ENCODE assay signal across 9 cellular contexts in genomic region chr1:155184835-155185782, GRCh38. TPM values are rescaled to one million over a fixed set of nuclear protein-coding genes. Genes with fewer than 3 reads are reported as not detected.
A peak's percentile ranks its signal among the peaks of the same experiment; 100 is the strongest.
DNase-seq lines count a peak whose midpoint lies in the region; ATAC-seq and TF ChIP-seq lines count a peak whose summit lies in the region.
"Had no signal": no experiment of that assay in that cellular context is flagged by ENCODE, and none has a peak within 500 bp of the region (broad histone marks: within the 10 kb centered on the region; RNA-seq: fewer than 3 reads in every experiment).

No MANE protein-coding gene starts in this region.

- H3K27me3 Mint-ChIP-seq in type B pancreatic cell = no peaks in the 10 kb centered on the region

- peak; percentile 91 for DNase-seq in NAMALWA (ENCODE audit: low spot score)
- no peak for DNase-seq in type B pancreatic cell (ENCODE audit: extremely low spot score, unreplicated experiment)
- DNase-seq in nucleus accumbens (lab: John Stamatoyannopoulos, UW) = no peak
- DNase-seq in mesenteric fat pad (ENCODE audit: low spot score) = no peak
- DNase-seq in COR-L47 (lab: John Stamatoyannopoulos, UW) = no peak

- TF ChIP-seq CTCF in GM12872 (IDR thresholded peaks at IDR 0.05; ENCODE audit: insufficient read depth, low read depth, low read length) (peak; percentile 58), type B pancreatic cell (conservative IDR thresholded peaks at IDR 0.05) (no peak)

- ATAC-seq in GM21447 (IDR thresholded peaks at IDR 0.05; ENCODE audit: unreplicated experiment) (peak; percentile 82), esophagus mucosa (peak; percentile 75)

- peaks cover 9% of the 10 kb centered on the region for H3K4me1 Mint-ChIP-seq in type B pancreatic cell (ENCODE audit: unreplicated experiment)

- H3K27ac Mint-ChIP-seq in type B pancreatic cell = peak overlapping the region; percentile 64

- no peaks in the 10 kb centered on the region for H3K36me3 Mint-ChIP-seq in type B pancreatic cell

- no peaks in the 10 kb centered on the region for H3K9me3 Mint-ChIP-seq in type B pancreatic cell

- H3K4me3 Mint-ChIP-seq in type B pancreatic cell = no peak overlapping the region

RNA-seq across cellular contexts. Expression of gene TRIM46, which starts 11.5 kb away (rescaled TPM):
- total RNA-seq in esophagus mucosa = 0.12 TPM
- total RNA-seq in type B pancreatic cell (ENCODE audit: low replicate concordance) = 2.0 and 8.1 TPM in 2 replicates
- 0.22 TPM for total RNA-seq in mesenteric fat pad
- total RNA-seq: ascending aorta had no signal

RNA-seq across cellular contexts. Expression of gene KRTCAP2, which starts 12.0 kb away (rescaled TPM):
- 111 TPM for total RNA-seq in esophagus mucosa
- total RNA-seq in type B pancreatic cell (ENCODE audit: low replicate concordance) = 173 and 179 TPM in 2 replicates
- 155 TPM for total RNA-seq in mesenteric fat pad

RNA-seq across cellular contexts. Expression of gene THBS3, which starts 22.6 kb away (rescaled TPM):
- total RNA-seq in esophagus mucosa (14.5 TPM), type B pancreatic cell (ENCODE audit: low replicate concordance) (23.2 and 28.0 TPM in 2 replicates), mesenteric fat pad (17.9 TPM)

RNA-seq across cellular contexts. Expression of gene MTX1, which starts 23.4 kb away (rescaled TPM):
- total RNA-seq in esophagus mucosa = 36.5 TPM
- total RNA-seq in type B pancreatic cell (ENCODE audit: low replicate concordance) = 34.0 and 44.2 TPM in 2 replicates
- 40.0 TPM for total RNA-seq in mesenteric fat pad

RNA-seq across cellular contexts. Expression of gene DPM3, which starts 44.8 kb away (rescaled TPM):
- 62.4 TPM for total RNA-seq in esophagus mucosa
- total RNA-seq in type B pancreatic cell (ENCODE audit: low replicate concordance) = 73.9 and 75.3 TPM in 2 replicates
- total RNA-seq in mesenteric fat pad = 76.2 TPM
